Comparison of ENCODE assay signal across 1 cellular context in the genomic region with DNA sequence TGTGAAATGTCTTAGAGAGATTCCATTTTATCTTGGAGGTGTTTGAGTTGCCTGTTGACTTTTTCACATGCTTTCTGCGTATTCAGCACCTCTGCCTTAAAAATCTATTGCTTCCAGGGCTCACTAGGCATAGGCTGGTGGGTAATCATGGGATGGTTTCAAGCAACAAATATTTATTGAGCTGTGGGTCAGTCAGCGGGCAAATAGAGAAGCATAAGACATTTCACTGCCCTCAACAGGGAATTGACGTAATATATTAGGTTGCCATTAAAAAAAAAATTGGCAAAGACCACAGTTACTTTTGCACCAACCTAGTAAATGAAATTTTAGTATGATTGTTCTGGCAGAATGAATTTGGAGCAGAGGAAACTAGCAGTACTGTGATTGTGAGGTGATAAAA.
TF ChIP-seq lines count a peak whose summit lies in the region.

No MANE protein-coding gene starts in this region.

TF ChIP-seq in GM12878, 131 proteins besides CTCF, POLR2A, EP300 and RAD21:
- TF ChIP-seq, protein P1, sequence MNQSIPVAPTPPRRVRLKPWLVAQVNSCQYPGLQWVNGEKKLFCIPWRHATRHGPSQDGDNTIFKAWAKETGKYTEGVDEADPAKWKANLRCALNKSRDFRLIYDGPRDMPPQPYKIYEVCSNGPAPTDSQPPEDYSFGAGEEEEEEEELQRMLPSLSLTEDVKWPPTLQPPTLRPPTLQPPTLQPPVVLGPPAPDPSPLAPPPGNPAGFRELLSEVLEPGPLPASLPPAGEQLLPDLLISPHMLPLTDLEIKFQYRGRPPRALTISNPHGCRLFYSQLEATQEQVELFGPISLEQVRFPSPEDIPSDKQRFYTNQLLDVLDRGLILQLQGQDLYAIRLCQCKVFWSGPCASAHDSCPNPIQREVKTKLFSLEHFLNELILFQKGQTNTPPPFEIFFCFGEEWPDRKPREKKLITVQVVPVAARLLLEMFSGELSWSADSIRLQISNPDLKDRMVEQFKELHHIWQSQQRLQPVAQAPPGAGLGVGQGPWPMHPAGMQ (IDR thresholded peaks at IDR 0.05; ENCODE audit: borderline replicate concordance) = no peak
- TF ChIP-seq SIN3A (IDR thresholded peaks at IDR 0.05; ENCODE audit: low read depth, low read length) (no peak), CEBPB (IDR thresholded peaks at IDR 0.05; ENCODE audit: borderline replicate concordance in 1 of 2, low read depth in 2 of 2, low read length in 2 of 2) (no peak), ZBED1 (IDR thresholded peaks at IDR 0.05; ENCODE audit: borderline replicate concordance) (no peak)
- TF ChIP-seq, protein P2, sequence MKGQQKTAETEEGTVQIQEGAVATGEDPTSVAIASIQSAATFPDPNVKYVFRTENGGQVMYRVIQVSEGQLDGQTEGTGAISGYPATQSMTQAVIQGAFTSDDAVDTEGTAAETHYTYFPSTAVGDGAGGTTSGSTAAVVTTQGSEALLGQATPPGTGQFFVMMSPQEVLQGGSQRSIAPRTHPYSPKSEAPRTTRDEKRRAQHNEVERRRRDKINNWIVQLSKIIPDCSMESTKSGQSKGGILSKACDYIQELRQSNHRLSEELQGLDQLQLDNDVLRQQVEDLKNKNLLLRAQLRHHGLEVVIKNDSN (IDR thresholded peaks at IDR 0.05; ENCODE audit: borderline replicate concordance, extremely low read length, insufficient read depth, low read depth, low read length) = no peak
